1 cellular context compared by ENCODE assay signal in the genomic region with DNA sequence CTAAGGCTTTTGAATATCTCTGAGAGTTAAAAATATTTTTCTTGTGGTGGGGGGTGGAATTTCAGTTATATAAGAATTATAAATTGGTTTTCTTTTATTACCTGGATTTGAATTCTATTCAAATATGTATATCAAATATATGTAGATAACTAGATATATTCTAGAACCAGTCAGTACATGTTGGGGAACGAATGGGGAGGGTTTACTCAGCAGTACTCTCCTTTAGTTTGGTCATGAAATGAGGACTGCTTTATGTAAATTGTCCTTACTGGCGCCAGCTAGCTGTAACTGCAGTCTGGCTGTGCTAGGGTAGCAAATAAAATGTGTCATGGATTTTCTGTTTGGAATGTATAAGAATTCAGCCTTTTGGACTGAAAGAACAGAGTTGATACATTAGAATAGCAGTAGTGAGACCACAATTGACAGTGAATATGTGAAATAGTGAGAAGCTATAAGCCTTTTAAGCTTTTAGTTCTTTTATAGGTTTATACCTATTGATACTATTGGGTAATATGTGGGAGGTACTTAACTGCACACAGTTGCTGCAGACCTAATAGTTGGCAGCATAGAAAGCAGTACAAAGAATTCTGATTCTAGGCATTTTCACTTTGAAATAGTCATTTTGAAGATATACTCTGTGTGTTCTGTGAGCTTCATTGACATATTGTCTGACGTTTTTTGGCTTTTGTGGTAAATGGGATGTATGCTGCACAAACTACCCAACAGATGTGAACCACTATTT.
A peak's percentile ranks its signal among the peaks of the same experiment; 100 is the strongest.
TF ChIP-seq lines count a peak whose summit lies in the region.

No MANE protein-coding gene starts in this region.

TF ChIP-seq in A549, 52 proteins besides CTCF, POLR2A, EP300 and RAD21 (continued from another document):
- TF ChIP-seq, protein P1, sequence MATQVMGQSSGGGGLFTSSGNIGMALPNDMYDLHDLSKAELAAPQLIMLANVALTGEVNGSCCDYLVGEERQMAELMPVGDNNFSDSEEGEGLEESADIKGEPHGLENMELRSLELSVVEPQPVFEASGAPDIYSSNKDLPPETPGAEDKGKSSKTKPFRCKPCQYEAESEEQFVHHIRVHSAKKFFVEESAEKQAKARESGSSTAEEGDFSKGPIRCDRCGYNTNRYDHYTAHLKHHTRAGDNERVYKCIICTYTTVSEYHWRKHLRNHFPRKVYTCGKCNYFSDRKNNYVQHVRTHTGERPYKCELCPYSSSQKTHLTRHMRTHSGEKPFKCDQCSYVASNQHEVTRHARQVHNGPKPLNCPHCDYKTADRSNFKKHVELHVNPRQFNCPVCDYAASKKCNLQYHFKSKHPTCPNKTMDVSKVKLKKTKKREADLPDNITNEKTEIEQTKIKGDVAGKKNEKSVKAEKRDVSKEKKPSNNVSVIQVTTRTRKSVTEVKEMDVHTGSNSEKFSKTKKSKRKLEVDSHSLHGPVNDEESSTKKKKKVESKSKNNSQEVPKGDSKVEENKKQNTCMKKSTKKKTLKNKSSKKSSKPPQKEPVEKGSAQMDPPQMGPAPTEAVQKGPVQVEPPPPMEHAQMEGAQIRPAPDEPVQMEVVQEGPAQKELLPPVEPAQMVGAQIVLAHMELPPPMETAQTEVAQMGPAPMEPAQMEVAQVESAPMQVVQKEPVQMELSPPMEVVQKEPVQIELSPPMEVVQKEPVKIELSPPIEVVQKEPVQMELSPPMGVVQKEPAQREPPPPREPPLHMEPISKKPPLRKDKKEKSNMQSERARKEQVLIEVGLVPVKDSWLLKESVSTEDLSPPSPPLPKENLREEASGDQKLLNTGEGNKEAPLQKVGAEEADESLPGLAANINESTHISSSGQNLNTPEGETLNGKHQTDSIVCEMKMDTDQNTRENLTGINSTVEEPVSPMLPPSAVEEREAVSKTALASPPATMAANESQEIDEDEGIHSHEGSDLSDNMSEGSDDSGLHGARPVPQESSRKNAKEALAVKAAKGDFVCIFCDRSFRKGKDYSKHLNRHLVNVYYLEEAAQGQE (IDR thresholded peaks at IDR 0.05) = no peak
- TF ChIP-seq CEBPB (IDR thresholded peaks at IDR 0.05) = peak in 1 of 2 experiments; percentile 19; a peak in 2 of 4 replicates
- TF ChIP-seq SREBF2 (IDR thresholded peaks at IDR 0.05) = no peak
- TF ChIP-seq, protein P2, sequence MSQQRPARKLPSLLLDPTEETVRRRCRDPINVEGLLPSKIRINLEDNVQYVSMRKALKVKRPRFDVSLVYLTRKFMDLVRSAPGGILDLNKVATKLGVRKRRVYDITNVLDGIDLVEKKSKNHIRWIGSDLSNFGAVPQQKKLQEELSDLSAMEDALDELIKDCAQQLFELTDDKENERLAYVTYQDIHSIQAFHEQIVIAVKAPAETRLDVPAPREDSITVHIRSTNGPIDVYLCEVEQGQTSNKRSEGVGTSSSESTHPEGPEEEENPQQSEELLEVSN (IDR thresholded peaks at IDR 0.05; ENCODE audit: borderline replicate concordance, low read depth) = no peak
- no peak for TF ChIP-seq FOXS1 (CRISPR knock-in tag; IDR thresholded peaks at IDR 0.05)
